Comparison of ENCODE assay signal across 16 cellular contexts in the genomic region with DNA sequence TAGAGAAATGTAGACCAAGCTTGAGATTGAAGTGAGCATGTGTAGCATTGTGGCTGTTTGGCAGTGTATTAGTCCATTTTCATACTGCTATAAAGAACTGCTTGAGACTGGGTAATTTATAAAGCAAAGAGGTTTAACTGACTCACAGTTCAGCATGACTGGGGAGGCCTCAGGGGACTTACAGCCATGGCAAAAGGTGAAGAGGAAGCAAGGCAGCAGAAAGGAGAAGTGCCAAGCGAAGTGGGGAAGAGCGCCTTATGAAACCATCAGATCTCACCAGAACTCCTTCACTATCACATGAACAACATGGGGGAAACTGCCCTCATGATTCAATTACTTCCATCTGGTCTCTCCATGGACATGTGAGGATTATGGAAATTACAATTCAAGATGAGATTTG. TPM values are rescaled to one million over a fixed set of nuclear protein-coding genes. Genes with fewer than 3 reads are reported as not detected.
DNase-seq lines count a peak whose midpoint lies in the region; ATAC-seq and TF ChIP-seq lines count a peak whose summit lies in the region.
"Had no signal": no experiment of that assay in that cellular context is flagged by ENCODE, and none has a peak within 500 bp of the region (broad histone marks: within the 10 kb centered on the region; RNA-seq: fewer than 3 reads in every experiment).

No MANE protein-coding gene starts in this region.

- peak; percentile 4 for DNase-seq in CMK (ENCODE audit: low read depth)
- peak; percentile 79 to 88 for DNase-seq in Kasumi-1 (lab: John Stamatoyannopoulos, UW)
- peak; percentile 42 for DNase-seq in esophagus muscularis mucosa (ENCODE audit: extremely low spot score)
- no peak for DNase-seq in hepatic stellate cell (ENCODE audit: low spot score)
- no peak for DNase-seq in NCI-H1694 (lab: John Stamatoyannopoulos, UW)
- no peak for DNase-seq in SHP77 (lab: John Stamatoyannopoulos, UW)
- no peak for DNase-seq in activated CD4-positive, alpha-beta memory T cell treated with anti-CD3 and anti-CD28 coated beads, Interleukin-2, amount 10 ng/mL, durations not matched to agents 7 days and 5 days
- DNase-seq: activated T-cell treated with anti-CD3 and anti-CD28 coated beads, Interleukin-2, amount 50 U/mL, for 1 hour; endodermal cell; NCI-H187; PC-3; T1000 had no signal

- H3K27me3 Mint-ChIP-seq in activated CD4-positive, alpha-beta memory T cell treated with anti-CD3 and anti-CD28 coated beads, Interleukin-2, amount 10 ng/mL, durations not matched to agents 7 days and 5 days = no peaks in the 10 kb centered on the region

- TF ChIP-seq POLR2A in esophagus muscularis mucosa (IDR thresholded peaks at IDR 0.05; ENCODE audit: low read depth) = no peak

- CTCF ChIA-PET in activated CD4-positive, alpha-beta memory T cell treated with anti-CD3 and anti-CD28 coated beads, Interleukin-2, amount 10 ng/mL, durations not matched to agents 7 days and 5 days (lab: Charles Lee) = no interaction called here

- POLR2A ChIA-PET in activated CD4-positive, alpha-beta memory T cell treated with anti-CD3 and anti-CD28 coated beads, Interleukin-2, amount 10 ng/mL, durations not matched to agents 7 days and 5 days (lab: Charles Lee) = no interaction called here

- no peaks in the 10 kb centered on the region for H3K9me3 ChIP-seq in esophagus muscularis mucosa

- no peaks in the 10 kb centered on the region for H3K4me1 ChIP-seq in esophagus muscularis mucosa

- H3K27ac Mint-ChIP-seq in activated CD4-positive, alpha-beta memory T cell treated with anti-CD3 and anti-CD28 coated beads, Interleukin-2, amount 10 ng/mL, durations not matched to agents 7 days and 5 days = no peak overlapping the region
- H3K27ac Mint-ChIP-seq: endodermal cell, mesothelial cell of epicardium had no signal

- H3K36me3 Mint-ChIP-seq in activated CD4-positive, alpha-beta memory T cell treated with anti-CD3 and anti-CD28 coated beads, Interleukin-2, amount 10 ng/mL, durations not matched to agents 7 days and 5 days (ENCODE audit: low read depth) = no peaks in the 10 kb centered on the region
- H3K36me3 Mint-ChIP-seq: mesothelial cell of epicardium had no signal

- peak; percentile 75 for ATAC-seq in GM21737 (IDR thresholded peaks at IDR 0.05; ENCODE audit: unreplicated experiment)
- ATAC-seq: PC-3 had no signal

- H3K4me3 Mint-ChIP-seq in activated CD4-positive, alpha-beta memory T cell treated with anti-CD3 and anti-CD28 coated beads, Interleukin-2, amount 10 ng/mL, durations not matched to agents 7 days and 5 days = no peak overlapping the region
- H3K4me3 Mint-ChIP-seq: endodermal cell, mesothelial cell of epicardium had no signal

- H3K9me3 Mint-ChIP-seq in activated CD4-positive, alpha-beta memory T cell treated with anti-CD3 and anti-CD28 coated beads, Interleukin-2, amount 10 ng/mL, durations not matched to agents 7 days and 5 days = no peaks in the 10 kb centered on the region

- no peaks in the 10 kb centered on the region for H3K36me3 ChIP-seq in esophagus muscularis mucosa

- peaks cover 0 to 28% (median 0%) of the 10 kb centered on the region in 4 donors for H3K27me3 ChIP-seq in esophagus muscularis mucosa

- TF ChIP-seq CTCF in esophagus muscularis mucosa (IDR thresholded peaks at IDR 0.05) = no peak

- H3K4me3 ChIP-seq in esophagus muscularis mucosa = no peak overlapping the region

- no peaks in the 10 kb centered on the region for H3K4me1 Mint-ChIP-seq in activated CD4-positive, alpha-beta memory T cell treated with anti-CD3 and anti-CD28 coated beads, Interleukin-2, amount 10 ng/mL, durations not matched to agents 7 days and 5 days
- H3K4me1 Mint-ChIP-seq: endodermal cell, mesothelial cell of epicardium had no signal

- intact Hi-C loops in esophagus muscularis mucosa (cut with DNase I) = no loop called here

- no peak for TF ChIP-seq EP300 in esophagus muscularis mucosa (IDR thresholded peaks at IDR 0.05)

- 52% methylated on average over 2 of the region's 2 CpGs for WGBS in esophagus muscularis mucosa

- no peak overlapping the region for H3K27ac ChIP-seq in esophagus muscularis mucosa (replicated peaks in 1 of 4)

RNA-seq across cellular contexts. Expression of a gene that starts 8.6 kb away (rescaled TPM):
- under 1 TPM in 1 of 4 donors, not detected in 3; 0.11 TPM for total RNA-seq in esophagus muscularis mucosa
- under 1 TPM; 0.33 to 0.43 TPM for total RNA-seq in activated CD4-positive, alpha-beta memory T cell treated with anti-CD3 and anti-CD28 coated beads, Interleukin-2, amount 10 ng/mL, durations not matched to agents 7 days and 5 days
- total RNA-seq: HT1080, renal cortical epithelial cell had no signal

Comparison
In these comparisons a context has a peak if more than half of its experiments do, and no peak if none do; other contexts are left out.
1. DNase-seq: peak in CMK (single experiment), Kasumi-1 (2 of 2) and esophagus muscularis mucosa (single experiment); none in hepatic stellate cell (single experiment), NCI-H1694 (single experiment), SHP77 (0 of 2) and activated CD4-positive, alpha-beta memory T cell treated with anti-CD3 and anti-CD28 coated beads, Interleukin-2, amount 10 ng/mL, durations not matched to agents 7 days and 5 days (single experiment).